30 cellular contexts compared by ENCODE assay signal in the genomic region with DNA sequence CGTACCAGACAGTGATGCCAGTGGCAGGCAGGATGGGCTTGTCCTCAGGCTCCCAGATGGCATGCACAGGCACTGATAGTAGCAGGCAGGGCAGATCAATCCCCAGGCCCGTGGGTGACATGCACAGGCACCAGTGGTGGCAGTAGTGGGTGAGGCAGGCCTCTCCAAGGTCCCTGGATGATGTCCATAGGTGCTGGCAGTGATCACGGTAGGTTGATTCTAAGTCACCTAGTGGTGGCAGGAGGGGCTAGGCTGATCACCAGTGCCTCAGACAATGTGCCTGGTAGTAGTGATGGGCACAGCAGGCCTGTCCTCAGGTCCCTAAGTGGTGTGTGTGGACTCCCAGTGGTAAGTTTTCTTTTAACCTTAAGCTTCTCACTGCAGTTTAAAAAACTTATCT.
"Had no signal": no experiment of that assay in that cellular context is flagged by ENCODE, and none has a peak within 500 bp of the region (broad histone marks: within the 10 kb centered on the region; RNA-seq: fewer than 3 reads in every experiment).

No MANE protein-coding gene starts in this region.

- H3K4me2 ChIP-seq: smooth muscle cell had no signal

- H3K27me3 ChIP-seq: colonic mucosa, esophagus squamous epithelium, heart right ventricle, right atrium auricular region, suprapubic skin, transverse colon, upper lobe of right lung, uterus had no signal

- H3K36me3 ChIP-seq: colonic mucosa, prostate gland, right atrium auricular region, upper lobe of right lung, uterus had no signal

- H3K27me3 Mint-ChIP-seq: effector memory CD8-positive, alpha-beta T cell; stimulated activated naive CD8-positive, alpha-beta T cell treated with anti-CD3 and anti-CD28 coated beads, Interleukin-15, amount 100 ng/mL, for 72 hours had no signal

- DNase-seq: colonic mucosa; dermis blood vessel endothelial cell; effector memory CD8-positive, alpha-beta T cell; erythroblast; esophagus squamous epithelium; foreskin melanocyte; glutamatergic neuron; heart right ventricle; hippocampal formation; immature natural killer cell; islet precursor cell; kidney glomerular epithelial cell; left colon; left ventricle myocardium superior; lower lobe of right lung; natural killer cell; stimulated activated CD4-positive, alpha-beta T cell treated with anti-CD3 and anti-CD28 coated beads, Interleukin-12 subunit alpha, Interleukin-12 subunit beta, amount 100 ng/mL, for 4 hours; stimulated activated CD4-positive, alpha-beta T cell treated with anti-CD3 and anti-CD28 coated beads, Interleukin-1b, Interleukin-23, amount 100 ng/mL, for 48 hours; stimulated activated CD4-positive, alpha-beta T cell treated with anti-CD3 and anti-CD28 coated beads, Interleukin-4, amount 100 ng/mL, for 1 hour; stimulated activated CD8-positive, alpha-beta memory T cell treated with anti-CD3 and anti-CD28 coated beads, Interleukin-4, amount 100 ng/mL, for 48 hours; stimulated activated naive CD4-positive, alpha-beta T cell; stimulated activated naive CD8-positive, alpha-beta T cell treated with anti-CD3 and anti-CD28 coated beads, Interleukin-15, amount 100 ng/mL, for 72 hours; transverse colon; upper lobe of right lung; uterus had no signal

- H3K9me3 ChIP-seq: colonic mucosa, prostate gland, upper lobe of right lung had no signal

- H3K4me3 Mint-ChIP-seq: effector memory CD8-positive, alpha-beta T cell; immature natural killer cell; natural killer cell; stimulated activated naive CD8-positive, alpha-beta T cell treated with anti-CD3 and anti-CD28 coated beads, Interleukin-15, amount 100 ng/mL, for 72 hours had no signal

- H3K27ac Mint-ChIP-seq: effector memory CD8-positive, alpha-beta T cell; immature natural killer cell; natural killer cell had no signal

- H3K4me3 ChIP-seq: colonic mucosa, esophagus squamous epithelium, heart right ventricle, lower lobe of right lung, prostate gland, right atrium auricular region, smooth muscle cell, suprapubic skin, transverse colon, upper lobe of right lung, uterus had no signal

- ATAC-seq: effector memory CD8-positive, alpha-beta T cell; left colon; left ventricle myocardium superior; lower lobe of right lung; natural killer cell; sciatic nerve; stimulated activated naive CD8-positive, alpha-beta T cell treated with anti-CD3 and anti-CD28 coated beads, Interleukin-15, amount 100 ng/mL, for 72 hours; upper lobe of right lung had no signal

- H3K4me1 ChIP-seq: colonic mucosa, esophagus squamous epithelium, heart right ventricle, lower lobe of right lung, prostate gland, right atrium auricular region, suprapubic skin, transverse colon, upper lobe of right lung, uterus had no signal

- H3K27ac ChIP-seq: colonic mucosa, esophagus squamous epithelium, heart right ventricle, lower lobe of right lung, prostate gland, right atrium auricular region, suprapubic skin, transverse colon, upper lobe of right lung, uterus had no signal
